8 cellular contexts compared by ENCODE assay signal in genomic region chr14:20802341-20803084, GRCh38. TPM values are rescaled to one million over a fixed set of nuclear protein-coding genes. Genes with fewer than 3 reads are reported as not detected.
DNase-seq lines count a peak whose midpoint lies in the region; ATAC-seq and TF ChIP-seq lines count a peak whose summit lies in the region.

TSS of gene RNASE1 (minus strand) at chr14:20802844. CDS start at chr14:20802068, 776 bp downstream.

- peak within 1 kb of the TSS; percentile 49 to 62 for H3K9ac ChIP-seq in mucosa of rectum (ENCODE audit: low read depth in 1 of 2, low read length in 2 of 2)

- H3K4me3 ChIP-seq in fibroblast of the aortic adventitia (ENCODE audit: low read depth, low read length) (no peak within 1 kb of the TSS), mucosa of rectum (ENCODE audit: low read length in 2 of 2) (peak within 1 kb of the TSS; percentile 60 to 67), thymus (ENCODE audit: low read length) (no peak within 1 kb of the TSS)

- 92% methylated on average over 11 of the region's 11 CpGs for WGBS in thymus

- H3K4me1 ChIP-seq in mucosa of rectum (ENCODE audit: control insufficient read depth in 2 of 2, insufficient read depth in 2 of 2, low read length in 2 of 2) (peaks cover 14 to 20% of the 10 kb centered on the region in 2 donors), thymus (ENCODE audit: control insufficient read depth, insufficient read depth, low read length) (peaks cover 19% of the 10 kb centered on the region)

- peak within 1 kb of the TSS; percentile 85 to 88 for H3K27ac ChIP-seq in mucosa of rectum (ENCODE audit: low read depth in 2 of 2, low read length in 2 of 2)
- H3K27ac ChIP-seq in thymus (ENCODE audit: low read depth): no peak within 1 kb of the TSS

- H3K9me3 ChIP-seq in mucosa of rectum (ENCODE audit: control insufficient read depth in 2 of 2, low read length in 2 of 2): no peaks in the 10 kb centered on the region
- no peaks in the 10 kb centered on the region for H3K9me3 ChIP-seq in thymus (ENCODE audit: control insufficient read depth)

- TF ChIP-seq CTCF in fibroblast of the aortic adventitia (IDR thresholded peaks at IDR 0.05; ENCODE audit: insufficient read depth, low read length): no peak

- H3K27me3 ChIP-seq in mucosa of rectum (ENCODE audit: control insufficient read depth in 2 of 2, insufficient read depth in 2 of 2, low read length in 2 of 2) (no peaks in the 10 kb centered on the region), thymus (ENCODE audit: control insufficient read depth, insufficient read depth) (no peaks in the 10 kb centered on the region)

- no peak for ATAC-seq in GM21576 (IDR thresholded peaks at IDR 0.05; ENCODE audit: unreplicated experiment)

- H3K36me3 ChIP-seq in mucosa of rectum (ENCODE audit: control insufficient read depth in 2 of 2, insufficient read depth in 2 of 2, low read length in 2 of 2): no peaks in the 10 kb centered on the region
- H3K36me3 ChIP-seq in thymus (ENCODE audit: control insufficient read depth, insufficient read depth): no peaks in the 10 kb centered on the region

- DNase-seq in RPMI7951 (ENCODE audit: low read depth): peak; percentile 29
- peak; percentile 9 for DNase-seq in fibroblast of the aortic adventitia (ENCODE audit: low read depth)
- DNase-seq in NCI-H2107 treated with DMSO at 0.1 percent for 48 hours (lab: John Stamatoyannopoulos, UW; ENCODE audit: unreplicated experiment): no peak
- no peak for DNase-seq in SKM-1 treated with dmso at 0.1 percent for 144 hours (lab: John Stamatoyannopoulos, UW; ENCODE audit: unreplicated experiment)
- DNase-seq in D341Med (ENCODE audit: low spot score): no peak

RNA-seq across cellular contexts. Expression of gene RNASE1, which starts in this region (rescaled TPM):
- total RNA-seq in RPMI7951 (2014; rRNA removed; shearing (Covaris generic)): 1.1 and 2.2 TPM in 2 replicates
- 1.7 TPM in 1 of 2 replicates, not detected in the other for total RNA-seq in fibroblast of the aortic adventitia (ENCODE audit: low replicate concordance)
- 491 TPM for polyA plus RNA-seq in thymus

Comparison
In these comparisons a context has a peak if more than half of its experiments do, and no peak if none do; other contexts are left out.
1. DNase-seq: peak in RPMI7951 (single experiment) and fibroblast of the aortic adventitia (single experiment); none in NCI-H2107 treated with DMSO at 0.1 percent for 48 hours (single experiment), SKM-1 treated with dmso at 0.1 percent for 144 hours (single experiment) and D341Med (single experiment).
2. H3K4me3 ChIP-seq: peak in mucosa of rectum (2 of 2); none in fibroblast of the aortic adventitia (single experiment) and thymus (single experiment).